8 cellular contexts compared by ENCODE assay signal in the genomic region with DNA sequence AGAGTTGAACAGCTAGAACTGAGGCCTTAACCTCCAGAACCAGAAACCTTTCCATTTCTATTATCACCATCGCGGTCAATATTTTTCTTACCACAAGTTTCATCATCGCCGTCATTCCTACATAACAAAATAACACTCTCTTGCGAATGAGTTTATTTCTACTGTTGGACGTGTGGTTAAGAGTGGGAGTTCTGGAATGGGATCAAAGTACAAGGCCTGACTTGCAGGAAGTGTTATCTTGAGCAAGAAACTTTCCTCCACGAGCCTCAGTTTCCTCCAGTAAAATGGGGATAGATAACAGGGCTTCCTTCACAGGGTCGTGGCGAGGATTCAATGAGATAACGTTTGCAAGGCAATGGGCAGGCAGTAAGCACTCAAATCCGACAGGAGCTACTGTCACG. TPM values are rescaled to one million over a fixed set of nuclear protein-coding genes. Genes with fewer than 3 reads are reported as not detected.
DNase-seq lines count a peak whose midpoint lies in the region; ATAC-seq and TF ChIP-seq lines count a peak whose summit lies in the region.

No MANE protein-coding gene starts in this region.

- WGBS in mesodermal cell (ENCODE audit: insufficient coverage in 2 of 2), 2 experiments: 0% methylated on average over 6 to 8 of the region's 12 CpGs

- peaks cover 36% of the 10 kb centered on the region for H3K36me3 Mint-ChIP-seq in MCF 10A (ENCODE audit: insufficient read depth, unreplicated experiment)

- H3K9me3 ChIP-seq in mesodermal cell (ENCODE audit: control insufficient read depth, low read length): no peaks in the 10 kb centered on the region

- peaks cover 64% of the 10 kb centered on the region for H3K79me2 ChIP-seq in KMS-11 (ENCODE audit: insufficient read depth, low read depth)

- POLR2A ChIA-PET in MCF 10A (lab: Yijun Ruan, JAX): interaction anchor here (0.6 to 8.3 kb wide), 23 partner anchors 9 to 801 kb away, joined by 3 to 105 read pairs (median 6); a partner anchor contains a TSS

- intact Hi-C loops in MCF 10A (cut with micrococcal nuclease): loop anchor here (5.0 kb wide), 1 partner anchor 172 kb away; a partner anchor contains a TSS

- ATAC-seq in HG02759 (IDR thresholded peaks at IDR 0.05; ENCODE audit: unreplicated experiment) (no peak), HG02610 (IDR thresholded peaks at IDR 0.05; ENCODE audit: unreplicated experiment) (no peak), HG03175 (IDR thresholded peaks at IDR 0.05; ENCODE audit: unreplicated experiment) (no peak)

- H3K4me3 Mint-ChIP-seq in MCF 10A (ENCODE audit: unreplicated experiment): peak overlapping the region; percentile 96

- H3K36me3 ChIP-seq in KMS-11 (ENCODE audit: insufficient read depth) (no peaks in the 10 kb centered on the region), mesodermal cell (ENCODE audit: control insufficient read depth, insufficient read depth, low read length) (peaks cover 52% of the 10 kb centered on the region)

- H3K27ac Mint-ChIP-seq in MCF 10A (ENCODE audit: low read depth, unreplicated experiment): peak overlapping the region; percentile 99

- no peak for TF ChIP-seq CTCF in AG10803 (conservative IDR thresholded peaks at IDR 0.05; ENCODE audit: low read length)
- no peak for TF ChIP-seq CTCF in KMS-11 (conservative IDR thresholded peaks at IDR 0.05; ENCODE audit: low read depth, low read length)
- TF ChIP-seq CTCF in MCF 10A (IDR thresholded peaks at IDR 0.05; ENCODE audit: unreplicated experiment): no peak

- H3K4me2 ChIP-seq in KMS-11: peak overlapping the region; percentile 96

- peak; percentile 82 for DNase-seq in AG10803 (ENCODE audit: low read depth)
- peak; percentile 24 for DNase-seq in MCF 10A (ENCODE audit: unreplicated experiment)
- no peak for DNase-seq in NCI-H82 (lab: John Stamatoyannopoulos, UW)

- H3K4me1 ChIP-seq in KMS-11 (ENCODE audit: low read depth, poor library complexity, severe bottlenecking): peaks cover 31% of the 10 kb centered on the region
- peaks cover 3% of the 10 kb centered on the region for H3K4me1 ChIP-seq in mesodermal cell (ENCODE audit: control insufficient read depth, insufficient read depth, low read length, poor library complexity, severe bottlenecking)

- no peaks in the 10 kb centered on the region for H4K20me1 ChIP-seq in KMS-11 (ENCODE audit: insufficient read depth)

- CTCF ChIA-PET in MCF 10A (lab: Yijun Ruan, JAX): interaction anchor here (0.7 to 14.4 kb wide), 8 partner anchors 31 to 526 kb away, joined by 3 to 274 read pairs (median 3); no protein-coding TSS in a partner anchor

- H3K27me3 Mint-ChIP-seq in MCF 10A (ENCODE audit: insufficient read depth, unreplicated experiment): no peaks in the 10 kb centered on the region

- BruUV-seq in MCF 10A (replicated peaks; lab: Mats Ljungman, UMichigan): no TSS peak

- H3K9me3 Mint-ChIP-seq in MCF 10A (ENCODE audit: unreplicated experiment): no peaks in the 10 kb centered on the region

- no peak overlapping the region for H2AFZ ChIP-seq in KMS-11 (ENCODE audit: low read depth)

- H3K27ac ChIP-seq in KMS-11 (peak overlapping the region; percentile 88), mesodermal cell (ENCODE audit: low read depth, low read length, severe bottlenecking) (peak overlapping the region; percentile 99)

- peak overlapping the region; percentile 88; the same call in 1 of the 2 replicates for H3K9ac ChIP-seq in KMS-11

- H3K27me3 ChIP-seq in KMS-11 (ENCODE audit: insufficient read depth, low read depth): no peaks in the 10 kb centered on the region

- peaks cover 23% of the 10 kb centered on the region for H3K4me1 Mint-ChIP-seq in MCF 10A (ENCODE audit: insufficient read depth, unreplicated experiment)

- H3K4me3 ChIP-seq in AG10803 (ENCODE audit: low read length) (peak overlapping the region; percentile 100), KMS-11 (IDR thresholded peaks at IDR 0.05; ENCODE audit: insufficient read depth, low read depth, low read length) (no peak overlapping the region), mesodermal cell (ENCODE audit: extremely low read depth, insufficient read depth, low read length, poor library complexity, severe bottlenecking) (peak overlapping the region; percentile 98)

RNA-seq across cellular contexts. Expression of a gene that starts 0.7 kb away (rescaled TPM):
- total RNA-seq in MCF 10A (2022): 73.4 and 85.4 TPM in 2 replicates
- polyA plus RNA-seq in mesodermal cell (2013, experiment 1 of 2): 44.2 TPM
- polyA plus RNA-seq in mesodermal cell (2013, experiment 2 of 2): 38.5 TPM

RNA-seq across cellular contexts. Expression of a gene that starts 2.1 kb away (rescaled TPM):
- 115 and 125 TPM in 2 replicates for total RNA-seq in MCF 10A (2022)
- 145 TPM for polyA plus RNA-seq in mesodermal cell (2013, experiment 1 of 2)
- 137 TPM for polyA plus RNA-seq in mesodermal cell (2013, experiment 2 of 2)

RNA-seq across cellular contexts. Expression of a gene that starts 37.6 kb away (rescaled TPM):
- total RNA-seq in MCF 10A (2022): not detected in 2 replicates
- polyA plus RNA-seq in mesodermal cell (2013, experiment 1 of 2): 6.6 TPM
- polyA plus RNA-seq in mesodermal cell (2013, experiment 2 of 2): 6.6 TPM

RNA-seq across cellular contexts. Expression of a gene that starts 45.2 kb away (rescaled TPM):
- total RNA-seq in MCF 10A (2022): 14.3 and 15.2 TPM in 2 replicates
- polyA plus RNA-seq in mesodermal cell (2013, experiment 1 of 2): 4.1 TPM
- polyA plus RNA-seq in mesodermal cell (2013, experiment 2 of 2): 3.5 TPM
